In the genomic region with DNA sequence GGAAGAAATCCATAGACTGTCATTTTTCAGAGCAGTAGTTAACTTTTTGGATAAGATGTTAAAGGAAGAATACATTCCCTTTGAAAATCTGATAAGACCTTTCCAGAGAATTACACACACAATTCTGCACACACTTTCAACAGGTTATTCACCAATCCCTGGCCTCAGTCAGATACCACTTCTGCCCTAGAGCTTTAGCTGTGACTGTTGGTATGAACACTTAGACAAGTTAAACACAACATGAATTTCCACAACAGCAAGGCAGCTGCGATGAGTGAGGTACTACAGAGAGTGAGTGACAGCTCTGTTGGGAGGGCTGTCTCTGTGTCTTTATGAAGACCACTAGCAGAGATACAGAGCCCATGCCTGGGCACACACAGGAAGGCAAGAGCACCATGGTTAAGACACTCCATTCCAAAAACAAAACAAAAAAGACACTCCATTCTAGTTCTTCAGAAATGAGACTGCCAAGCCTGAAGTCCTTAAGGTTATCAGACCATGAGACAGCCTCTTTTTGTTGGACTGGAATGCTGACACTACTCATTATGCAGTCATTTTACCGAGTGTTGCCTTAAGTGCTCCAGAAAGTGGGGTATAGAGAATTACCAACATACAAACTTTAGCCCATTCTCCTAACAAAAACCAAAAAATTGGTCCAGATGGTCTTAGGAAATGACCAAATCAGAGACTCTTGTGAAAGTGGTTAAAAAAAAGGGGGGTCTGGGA, we compare ENCODE assay signal across 15 cellular contexts. TPM values are rescaled to one million over a fixed set of nuclear protein-coding genes. Genes with fewer than 3 reads are reported as not detected.
A peak's percentile ranks its signal among the peaks of the same experiment; 100 is the strongest.
DNase-seq lines count a peak whose midpoint lies in the region; ATAC-seq, FAIRE-seq and TF ChIP-seq lines count a peak whose summit lies in the region.
"Had no signal": no experiment of that assay in that cellular context is flagged by ENCODE, and none has a peak within 500 bp of the region (broad histone marks: within the 10 kb centered on the region; RNA-seq: fewer than 3 reads in every experiment).

No MANE protein-coding gene starts in this region.

- no peak for TF ChIP-seq CTCF in pancreas (IDR thresholded peaks at IDR 0.05)

- DNase-seq in glomerular visceral epithelial cell (ENCODE audit: extremely low spot score) (peak; percentile 30), trophoblast cell (no peak), pancreas (no peak), NCI-H1092 treated with DMSO at 0.1 percent for 48 hours (lab: John Stamatoyannopoulos, UW) (no peak)
- DNase-seq: activated CD4-positive, alpha-beta T cell treated with anti-CD3 and anti-CD28 coated beads, Interleukin-2, amount 10 ng/mL, durations not matched to agents 24 days and 14 days; NCI-H2227 treated with DMSO at 0.1 percent for 48 hours had no signal

- H3K9me3 ChIP-seq in trophoblast cell (ENCODE audit: insufficient read depth, low read depth, low read length), result no peaks in the 10 kb centered on the region
- H3K9me3 ChIP-seq in pancreas, result no peaks in the 10 kb centered on the region
- H3K9me3 ChIP-seq: gastroesophageal sphincter had no signal

- no peak overlapping the region for H3K14ac ChIP-seq in trophoblast cell (ENCODE audit: low read length)

- H3K27me3 ChIP-seq in ACC112 (ENCODE audit: insufficient read depth, low read length), result no peaks in the 10 kb centered on the region
- no peaks in the 10 kb centered on the region for H3K27me3 ChIP-seq in trophoblast cell (ENCODE audit: insufficient read depth, low read length)
- no peaks in the 10 kb centered on the region for H3K27me3 ChIP-seq in pancreas
- H3K27me3 ChIP-seq: gastroesophageal sphincter had no signal

- no peak overlapping the region for H3K4ac ChIP-seq in trophoblast cell (ENCODE audit: low read depth, low read length)

- no peak overlapping the region for H3K18ac ChIP-seq in trophoblast cell (ENCODE audit: low read length)

- H3K79me1 ChIP-seq in trophoblast cell (ENCODE audit: low read length), result peaks cover 3% of the 10 kb centered on the region

- H2BK120ac ChIP-seq in trophoblast cell (ENCODE audit: insufficient read depth, low read length, poor library complexity), result no peak overlapping the region

- 0 out of 2 replicates have a peak overlapping the region, but pooled peaks have one; percentile 10 for H3K4me3 ChIP-seq in ACC112 (ENCODE audit: low read depth, low read length)
- no peak overlapping the region for H3K4me3 ChIP-seq in trophoblast cell (ENCODE audit: low read depth, low read length)
- no peak overlapping the region for H3K4me3 ChIP-seq in pancreas
- H3K4me3 ChIP-seq: gastroesophageal sphincter had no signal

- no peak overlapping the region for H2AK5ac ChIP-seq in trophoblast cell (ENCODE audit: low read length)

- peak overlapping the region; percentile 36; the same call in 1 of the 2 replicates for H3K27ac ChIP-seq in ACC112 (ENCODE audit: low read depth, low read length)
- H3K27ac ChIP-seq in trophoblast cell (ENCODE audit: low read depth, low read length), result peak overlapping the region; percentile 6
- H3K27ac ChIP-seq in pancreas, result no peak overlapping the region

- H3K36me3 ChIP-seq in ACC112 (ENCODE audit: insufficient read depth, low read length), result no peaks in the 10 kb centered on the region
- H3K36me3 ChIP-seq in trophoblast cell (ENCODE audit: control insufficient read depth in 1 of 2, insufficient read depth in 2 of 2, low read length in 2 of 2), result no peaks in the 10 kb centered on the region
- H3K36me3 ChIP-seq in pancreas, result no peaks in the 10 kb centered on the region
- H3K36me3 ChIP-seq: gastroesophageal sphincter had no signal

- H3K23ac ChIP-seq in trophoblast cell (ENCODE audit: low read length), result no peak overlapping the region

- H2AFZ ChIP-seq in ACC112 (ENCODE audit: low read length, unreplicated experiment), result no peak overlapping the region
- H2AFZ ChIP-seq in trophoblast cell (ENCODE audit: insufficient read depth, low read length, poor library complexity), result no peak overlapping the region

- intact Hi-C loops in pancreas (cut with DNase I), result no loop called here

- H4K12ac ChIP-seq in trophoblast cell (ENCODE audit: low read depth, low read length), result no peak overlapping the region

- H3K4me1 ChIP-seq in ACC112 (ENCODE audit: control insufficient read depth, insufficient read depth, low read length, unreplicated experiment), result peaks cover 61% of the 10 kb centered on the region
- H3K4me1 ChIP-seq in trophoblast cell (ENCODE audit: control insufficient read depth in 1 of 2, insufficient read depth in 2 of 2, low read length in 2 of 2), result peaks cover 5 to 19% of the 10 kb centered on the region in 2 experiments
- peaks cover 13 to 17% (median 17%) of the 10 kb centered on the region in 3 donors for H3K4me1 ChIP-seq in pancreas

- H4K91ac ChIP-seq in trophoblast cell (ENCODE audit: low read depth, low read length), result no peak overlapping the region

- no peak overlapping the region for H3K9ac ChIP-seq in trophoblast cell (ENCODE audit: low read length)

- no peak for FAIRE-seq in pancreas (lab: Jason Lieb, UNC)
- FAIRE-seq: D721Med, HTR-8/SVneo had no signal

- no peak overlapping the region for H4K8ac ChIP-seq in trophoblast cell (ENCODE audit: low read depth, low read length)

- no peak overlapping the region for H3K4me2 ChIP-seq in trophoblast cell (ENCODE audit: low read length)

- H2BK12ac ChIP-seq in trophoblast cell (ENCODE audit: low read length), result no peak overlapping the region

- H3K79me2 ChIP-seq in ACC112 (ENCODE audit: control insufficient read depth, insufficient read depth, low read length, unreplicated experiment), result peaks cover 56% of the 10 kb centered on the region
- H3K79me2 ChIP-seq in trophoblast cell (ENCODE audit: control insufficient read depth, insufficient read depth, low read length, poor library complexity), result peaks cover 3% of the 10 kb centered on the region

- ATAC-seq in SK-N-SH treated with all-trans-retinoic acid at 6 μM for 48 hours, result peak; percentile 14; the same call in 1 of the 3 replicates
- no peak for ATAC-seq in GM19351 (IDR thresholded peaks at IDR 0.05; ENCODE audit: unreplicated experiment)
- no peak for ATAC-seq in pancreas
- ATAC-seq in HG02885 (IDR thresholded peaks at IDR 0.05; ENCODE audit: poor library complexity, unreplicated experiment), result no peak
- ATAC-seq: activated T-helper 17 cell treated with anti-CD3 and anti-CD28 coated beads, Interleukin-2, amount 50 U/mL, for 72 hours; gastroesophageal sphincter; natural killer cell treated with Interleukin-12 subunit alpha and Interleukin-12 subunit beta and Interleukin-15 and Interleukin-18, amount 100 ng/mL, for 72 hours had no signal

- H2BK5ac ChIP-seq in trophoblast cell (ENCODE audit: low read depth, low read length, poor library complexity), result no peak overlapping the region

- no CpG with 5 or more reads among the region's 2 CpGs for WGBS in trophoblast cell (ENCODE audit: extremely low coverage, insufficient coverage, insufficient read length)
- 37 to 41% methylated on average over 2 of the region's 2 CpGs for WGBS in pancreas, 2 donors

TF ChIP-seq in SK-N-SH treated with all-trans-retinoic acid at 6 μM for 48 hours, 23 proteins besides CTCF, POLR2A, EP300 and RAD21 (continues in another document):
- TF ChIP-seq ZNF565 (CRISPR knock-in tag; conservative IDR thresholded peaks at IDR 0.05; ENCODE audit: low read depth), result no peak
- TF ChIP-seq, protein P1, sequence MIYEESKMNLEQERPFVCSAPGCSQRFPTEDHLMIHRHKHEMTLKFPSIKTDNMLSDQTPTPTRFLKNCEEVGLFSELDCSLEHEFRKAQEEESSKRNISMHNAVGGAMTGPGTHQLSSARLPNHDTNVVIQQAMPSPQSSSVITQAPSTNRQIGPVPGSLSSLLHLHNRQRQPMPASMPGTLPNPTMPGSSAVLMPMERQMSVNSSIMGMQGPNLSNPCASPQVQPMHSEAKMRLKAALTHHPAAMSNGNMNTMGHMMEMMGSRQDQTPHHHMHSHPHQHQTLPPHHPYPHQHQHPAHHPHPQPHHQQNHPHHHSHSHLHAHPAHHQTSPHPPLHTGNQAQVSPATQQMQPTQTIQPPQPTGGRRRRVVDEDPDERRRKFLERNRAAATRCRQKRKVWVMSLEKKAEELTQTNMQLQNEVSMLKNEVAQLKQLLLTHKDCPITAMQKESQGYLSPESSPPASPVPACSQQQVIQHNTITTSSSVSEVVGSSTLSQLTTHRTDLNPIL (CRISPR knock-in tag; IDR thresholded peaks at IDR 0.05; ENCODE audit: low read depth), result no peak
- no peak for TF ChIP-seq ESRRG (CRISPR knock-in tag; IDR thresholded peaks at IDR 0.05)
- TF ChIP-seq PPARA (CRISPR knock-in tag; IDR thresholded peaks at IDR 0.05; ENCODE audit: borderline replicate concordance), result no peak
- TF ChIP-seq RARB (CRISPR knock-in tag; IDR thresholded peaks at IDR 0.05), result no peak
- TF ChIP-seq ZFP3 (CRISPR knock-in tag; IDR thresholded peaks at IDR 0.05), result no peak
- no peak for TF ChIP-seq ZC3H10 (CRISPR knock-in tag; IDR thresholded peaks at IDR 0.05)
- TF ChIP-seq, protein P2, sequence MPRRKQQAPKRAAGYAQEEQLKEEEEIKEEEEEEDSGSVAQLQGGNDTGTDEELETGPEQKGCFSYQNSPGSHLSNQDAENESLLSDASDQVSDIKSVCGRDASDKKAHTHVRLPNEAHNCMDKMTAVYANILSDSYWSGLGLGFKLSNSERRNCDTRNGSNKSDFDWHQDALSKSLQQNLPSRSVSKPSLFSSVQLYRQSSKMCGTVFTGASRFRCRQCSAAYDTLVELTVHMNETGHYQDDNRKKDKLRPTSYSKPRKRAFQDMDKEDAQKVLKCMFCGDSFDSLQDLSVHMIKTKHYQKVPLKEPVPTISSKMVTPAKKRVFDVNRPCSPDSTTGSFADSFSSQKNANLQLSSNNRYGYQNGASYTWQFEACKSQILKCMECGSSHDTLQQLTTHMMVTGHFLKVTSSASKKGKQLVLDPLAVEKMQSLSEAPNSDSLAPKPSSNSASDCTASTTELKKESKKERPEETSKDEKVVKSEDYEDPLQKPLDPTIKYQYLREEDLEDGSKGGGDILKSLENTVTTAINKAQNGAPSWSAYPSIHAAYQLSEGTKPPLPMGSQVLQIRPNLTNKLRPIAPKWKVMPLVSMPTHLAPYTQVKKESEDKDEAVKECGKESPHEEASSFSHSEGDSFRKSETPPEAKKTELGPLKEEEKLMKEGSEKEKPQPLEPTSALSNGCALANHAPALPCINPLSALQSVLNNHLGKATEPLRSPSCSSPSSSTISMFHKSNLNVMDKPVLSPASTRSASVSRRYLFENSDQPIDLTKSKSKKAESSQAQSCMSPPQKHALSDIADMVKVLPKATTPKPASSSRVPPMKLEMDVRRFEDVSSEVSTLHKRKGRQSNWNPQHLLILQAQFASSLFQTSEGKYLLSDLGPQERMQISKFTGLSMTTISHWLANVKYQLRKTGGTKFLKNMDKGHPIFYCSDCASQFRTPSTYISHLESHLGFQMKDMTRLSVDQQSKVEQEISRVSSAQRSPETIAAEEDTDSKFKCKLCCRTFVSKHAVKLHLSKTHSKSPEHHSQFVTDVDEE (CRISPR knock-in tag; IDR thresholded peaks at IDR 0.05), result no peak
- TF ChIP-seq BACH2 (CRISPR knock-in tag; IDR thresholded peaks at IDR 0.05; ENCODE audit: borderline replicate concordance), result no peak
- no peak for TF ChIP-seq GLIS3 (CRISPR knock-in tag; IDR thresholded peaks at IDR 0.05)
- TF ChIP-seq ZFP30 (CRISPR knock-in tag; IDR thresholded peaks at IDR 0.05), result no peak

RNA-seq across cellular contexts. Expression of a gene that starts 42.4 kb away (rescaled TPM):
- 76.2 and 80.2 TPM in 2 replicates for polyA plus RNA-seq in trophoblast cell (2013)
- total RNA-seq in pancreas, result 10 to 100 TPM; 20.3 to 28.2 (median 22.2) TPM
- 10 to 100 TPM; 21.7 to 26.2 TPM for polyA plus RNA-seq in pancreas

RNA-seq across cellular contexts. Expression of a gene that starts 42.8 kb away (rescaled TPM):
- 0.39 and 0.47 TPM in 2 replicates for polyA plus RNA-seq in trophoblast cell (2013)
- 1 to 10 TPM; 2.1 to 5.3 (median 2.7) TPM for total RNA-seq in pancreas
- polyA plus RNA-seq in pancreas, result 10 to 100 TPM; 10.7 to 19.3 TPM

Comparison
In these comparisons a context has a peak if more than half of its experiments do, and no peak if none do; other contexts are left out.
1. H3K27ac ChIP-seq: peak in ACC112 (single experiment) and trophoblast cell (single experiment); none in pancreas (0 of 4).